ENCODE assay signal across 13 cellular contexts in the genomic region with DNA sequence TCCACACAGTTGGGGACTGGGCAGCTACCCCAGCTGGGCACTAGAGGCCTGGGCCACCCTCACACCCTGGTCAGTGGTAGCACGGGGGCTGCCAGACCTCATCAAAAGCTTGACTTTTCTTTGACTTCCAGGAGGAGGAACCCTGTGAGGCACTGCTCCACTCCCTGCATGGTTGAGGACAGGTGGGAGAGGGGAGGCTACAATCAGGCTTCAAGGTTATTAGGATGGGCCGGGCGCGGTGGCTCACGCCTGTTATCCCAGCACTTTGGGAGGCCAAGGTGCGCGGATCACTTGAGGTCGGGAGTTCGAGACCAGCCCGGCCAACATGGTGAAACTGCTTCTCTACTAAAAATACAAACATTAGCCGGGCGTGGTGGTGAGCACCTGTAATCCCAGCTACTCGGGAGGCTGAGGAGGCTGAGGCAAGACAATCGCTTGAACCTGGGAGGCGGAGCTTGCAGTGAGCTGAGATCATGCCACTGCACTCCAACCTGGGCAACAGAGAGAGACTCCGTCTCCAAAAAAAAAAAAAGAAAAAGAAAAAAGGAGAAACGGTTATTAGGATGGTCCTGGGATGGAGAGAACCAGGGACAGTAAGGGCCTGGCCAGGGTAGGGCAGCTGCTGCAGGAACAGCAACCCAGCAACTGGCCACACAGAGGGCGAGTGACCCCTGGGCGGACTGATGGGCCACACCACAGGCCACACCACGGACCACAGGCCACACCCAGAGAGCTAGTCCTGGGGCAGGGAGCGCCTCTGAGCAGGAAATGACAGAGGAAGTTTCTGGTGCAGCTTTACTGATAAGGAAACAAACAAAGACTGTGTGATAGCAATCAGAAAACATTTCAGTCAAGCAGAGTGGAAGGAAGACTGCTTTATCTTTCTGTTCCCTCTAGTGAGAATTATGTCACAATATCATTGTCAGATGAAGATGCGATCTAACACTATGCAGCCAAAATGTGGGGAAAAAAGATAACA. TPM values are rescaled to one million over a fixed set of nuclear protein-coding genes. Genes with fewer than 3 reads are reported as not detected.
A peak's percentile ranks its signal among the peaks of the same experiment; 100 is the strongest.
DNase-seq lines count a peak whose midpoint lies in the region; ATAC-seq, FAIRE-seq and TF ChIP-seq lines count a peak whose summit lies in the region.
"Had no signal": no experiment of that assay in that cellular context is flagged by ENCODE, and none has a peak within 500 bp of the region (broad histone marks: within the 10 kb centered on the region; RNA-seq: fewer than 3 reads in every experiment).

No MANE protein-coding gene starts in this region.

- peak; percentile 67 for DNase-seq in SK-N-SH
- DNase-seq in RPMI7951 (ENCODE audit: low read depth), result peak; percentile 34
- DNase-seq in stimulated activated CD4-positive, alpha-beta T cell treated with anti-CD3 and anti-CD28 coated beads, Interleukin-2, amount 100 ng/mL, for 24 hours, result peak; percentile 8 to 26
- DNase-seq in DMS53 treated with DMSO at 0.1 percent for 48 hours (lab: John Stamatoyannopoulos, UW; ENCODE audit: unreplicated experiment), result no peak
- DNase-seq in SHP77 (lab: John Stamatoyannopoulos, UW), result no peak
- DNase-seq: effector CD8-positive, alpha-beta T cell; occipital lobe had no signal

- WGBS in SK-N-SH (ENCODE audit: low lambda C conversion rate), result 54% methylated on average over 18 of the region's 22 CpGs

- H3F3A ChIP-seq in SK-N-SH (replicated peaks; ENCODE audit: insufficient read depth), result no peaks in the 10 kb centered on the region

- H3K4me2 ChIP-seq in SK-N-SH, result no peak overlapping the region

- TF ChIP-seq CTCF in SK-N-SH (IDR thresholded peaks at IDR 0.05), result no peak

- ATAC-seq in SK-N-SH treated with all-trans-retinoic acid at 6 μM for 48 hours, result no peak
- no peak for ATAC-seq in HG02623 (IDR thresholded peaks at IDR 0.05; ENCODE audit: unreplicated experiment)

- H4K20me1 ChIP-seq in SK-N-SH (ENCODE audit: insufficient read depth), result no peaks in the 10 kb centered on the region

- no peak for TF ChIP-seq EP300 in SK-N-SH (IDR thresholded peaks at IDR 0.05; ENCODE audit: borderline replicate concordance in 1 of 2, low read depth in 1 of 2, low read length in 1 of 2)

- no peak overlapping the region for H3K4me3 ChIP-seq in SK-N-SH (ENCODE audit: low read depth in 2 of 2, low read length in 1 of 2)
- H3K4me3 ChIP-seq: tibial nerve had no signal

- H2AFZ ChIP-seq in SK-N-SH (ENCODE audit: low read depth), result no peak overlapping the region

- CTCF ChIA-PET in SK-N-SH (lab: Yijun Ruan, JAX), result interaction anchor here (2.1 kb wide), 1 partner anchor 12 kb away, joined by 7 read pairs; no protein-coding TSS in a partner anchor

- no peaks in the 10 kb centered on the region for H3K36me3 ChIP-seq in SK-N-SH (replicated peaks in 1 of 2; ENCODE audit: control insufficient read depth in 1 of 2, insufficient read depth in 2 of 2, low read length in 1 of 2)
- H3K36me3 ChIP-seq: tibial nerve had no signal

- no peak for TF ChIP-seq RAD21 in SK-N-SH (IDR thresholded peaks at IDR 0.05; ENCODE audit: low read length)

- H3K27me3 ChIP-seq in SK-N-SH (ENCODE audit: insufficient read depth), result no peaks in the 10 kb centered on the region; the same call in 1 of the 2 replicates
- H3K27me3 ChIP-seq: tibial nerve had no signal

- POLR2A ChIA-PET in SK-N-SH (lab: Yijun Ruan, JAX), result no interaction called here

- H3K27ac ChIP-seq in SK-N-SH (ENCODE audit: low read depth in 2 of 2, low read length in 1 of 2), result no peak overlapping the region
- H3K27ac ChIP-seq: tibial nerve had no signal

- no peak overlapping the region for H3K9ac ChIP-seq in SK-N-SH

- no peaks in the 10 kb centered on the region for H3K79me2 ChIP-seq in SK-N-SH (ENCODE audit: insufficient read depth)

- no peaks in the 10 kb centered on the region for H3K9me2 ChIP-seq in SK-N-SH

- FAIRE-seq in colon (lab: Jason Lieb, UNC), result peak; percentile 28
- FAIRE-seq: A204.1, RCC 7860 had no signal

- H3K9me3 ChIP-seq in SK-N-SH, result no peaks in the 10 kb centered on the region; the same call in 1 of the 2 replicates

- H3K4me1 ChIP-seq in SK-N-SH (ENCODE audit: control insufficient read depth in 1 of 2, insufficient read depth in 2 of 2, low read depth in 1 of 2, low read length in 1 of 2), result no peaks in the 10 kb centered on the region
- H3K4me1 ChIP-seq: tibial nerve had no signal

TF ChIP-seq in SK-N-SH, 30 proteins besides CTCF, POLR2A, EP300 and RAD21:
- TF ChIP-seq FOXJ3 (CRISPR knock-in tag; IDR thresholded peaks at IDR 0.05) (no peak), GATA2 (CRISPR knock-in tag; IDR thresholded peaks at IDR 0.05) (peak; percentile 76), YY1 (IDR thresholded peaks at IDR 0.05; ENCODE audit: low read depth) (no peak)

TF ChIP-seq in SK-N-SH treated with all-trans-retinoic acid at 6 μM for 48 hours, 23 proteins besides CTCF, POLR2A, EP300 and RAD21:
- TF ChIP-seq ZNF565 (CRISPR knock-in tag; conservative IDR thresholded peaks at IDR 0.05; ENCODE audit: low read depth) (no peak), CSRNP3 (CRISPR knock-in tag; IDR thresholded peaks at IDR 0.05) (no peak), OSR1 (CRISPR knock-in tag; IDR thresholded peaks at IDR 0.05) (no peak), ARNTL (CRISPR knock-in tag; IDR thresholded peaks at IDR 0.05; ENCODE audit: borderline replicate concordance, low read depth) (no peak), ESRRG (CRISPR knock-in tag; IDR thresholded peaks at IDR 0.05) (no peak), ZC3H10 (CRISPR knock-in tag; IDR thresholded peaks at IDR 0.05) (no peak), TCF4 (CRISPR knock-in tag; IDR thresholded peaks at IDR 0.05; ENCODE audit: borderline replicate concordance) (no peak), ZFP3 (CRISPR knock-in tag; IDR thresholded peaks at IDR 0.05) (no peak), SNAI2 (CRISPR knock-in tag; IDR thresholded peaks at IDR 0.05) (no peak), ISL1 (CRISPR knock-in tag; IDR thresholded peaks at IDR 0.05) (no peak), RARB (CRISPR knock-in tag; IDR thresholded peaks at IDR 0.05) (no peak), PPARA (CRISPR knock-in tag; IDR thresholded peaks at IDR 0.05; ENCODE audit: borderline replicate concordance) (no peak), ZFP30 (CRISPR knock-in tag; IDR thresholded peaks at IDR 0.05) (no peak), ZNF8 (CRISPR knock-in tag; IDR thresholded peaks at IDR 0.05) (no peak), GLIS3 (CRISPR knock-in tag; IDR thresholded peaks at IDR 0.05) (no peak), TOX (CRISPR knock-in tag; IDR thresholded peaks at IDR 0.05; ENCODE audit: borderline replicate concordance) (no peak)
- TF ChIP-seq, protein P1, sequence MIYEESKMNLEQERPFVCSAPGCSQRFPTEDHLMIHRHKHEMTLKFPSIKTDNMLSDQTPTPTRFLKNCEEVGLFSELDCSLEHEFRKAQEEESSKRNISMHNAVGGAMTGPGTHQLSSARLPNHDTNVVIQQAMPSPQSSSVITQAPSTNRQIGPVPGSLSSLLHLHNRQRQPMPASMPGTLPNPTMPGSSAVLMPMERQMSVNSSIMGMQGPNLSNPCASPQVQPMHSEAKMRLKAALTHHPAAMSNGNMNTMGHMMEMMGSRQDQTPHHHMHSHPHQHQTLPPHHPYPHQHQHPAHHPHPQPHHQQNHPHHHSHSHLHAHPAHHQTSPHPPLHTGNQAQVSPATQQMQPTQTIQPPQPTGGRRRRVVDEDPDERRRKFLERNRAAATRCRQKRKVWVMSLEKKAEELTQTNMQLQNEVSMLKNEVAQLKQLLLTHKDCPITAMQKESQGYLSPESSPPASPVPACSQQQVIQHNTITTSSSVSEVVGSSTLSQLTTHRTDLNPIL (CRISPR knock-in tag; IDR thresholded peaks at IDR 0.05; ENCODE audit: low read depth), result no peak

RNA-seq across cellular contexts. Expression of gene OPN1LW, which starts 20.5 kb away (rescaled TPM):
- polyA plus RNA-seq in SK-N-SH (2012; rRNA removed), result not detected in 2 replicates
- polyA plus RNA-seq in SK-N-SH (2012; cell fraction: cytosol; rRNA removed), result not detected in 2 replicates
- not detected in 2 replicates for polyA plus RNA-seq in SK-N-SH (2012; cell fraction: nucleus; rRNA removed)
- total RNA-seq in RPMI7951 (2014; rRNA removed; shearing (Covaris generic)), result not detected in 2 replicates
- total RNA-seq: occipital lobe, tibial nerve had no signal

RNA-seq across cellular contexts. Expression of gene MECP2, which starts 26.0 kb away (rescaled TPM):
- 7.0 and 8.2 TPM in 2 replicates for polyA plus RNA-seq in SK-N-SH (2012; rRNA removed)
- 5.6 and 6.9 TPM in 2 replicates for polyA plus RNA-seq in SK-N-SH (2012; cell fraction: cytosol; rRNA removed)
- polyA plus RNA-seq in SK-N-SH (2012; cell fraction: nucleus; rRNA removed), result 16.6 and 16.8 TPM in 2 replicates
- 12.5 and 12.9 TPM in 2 replicates for total RNA-seq in RPMI7951 (2014; rRNA removed; shearing (Covaris generic))

RNA-seq across cellular contexts. Expression of gene OPN1MW, which starts 58.9 kb away (rescaled TPM):
- not detected in 2 replicates for polyA plus RNA-seq in SK-N-SH (2012; rRNA removed)
- polyA plus RNA-seq in SK-N-SH (2012; cell fraction: cytosol; rRNA removed), result not detected in 2 replicates
- polyA plus RNA-seq in SK-N-SH (2012; cell fraction: nucleus; rRNA removed), result not detected in 2 replicates
- total RNA-seq in RPMI7951 (2014; rRNA removed; shearing (Covaris generic)), result not detected in 2 replicates
- total RNA-seq: occipital lobe, tibial nerve had no signal

Comparison
In these comparisons a context has a peak if more than half of its experiments do, and no peak if none do; other contexts are left out.
1. DNase-seq: peak in SK-N-SH (single experiment), RPMI7951 (single experiment) and stimulated activated CD4-positive, alpha-beta T cell treated with anti-CD3 and anti-CD28 coated beads, Interleukin-2, amount 100 ng/mL, for 24 hours (2 of 2); none in DMS53 treated with DMSO at 0.1 percent for 48 hours (single experiment) and SHP77 (0 of 2).